In genomic region chr4:112075129-112075753, GRCh38 we compare ENCODE assay signal across 8 cellular contexts.
DNase-seq lines count a peak whose midpoint lies in the region; ATAC-seq and TF ChIP-seq lines count a peak whose summit lies in the region.

No MANE protein-coding gene starts in this region.

- H3K4me1 Mint-ChIP-seq in MCF 10A (ENCODE audit: insufficient read depth, unreplicated experiment) = no peaks in the 10 kb centered on the region

- BruUV-seq in MCF 10A (replicated peaks; lab: Mats Ljungman, UMichigan) = no TSS peak

- H3K9me3 ChIP-seq in right lobe of liver = no peaks in the 10 kb centered on the region

- DNase-seq in DMS153 treated with DMSO at 0.1 percent for 48 hours (lab: John Stamatoyannopoulos, UW; ENCODE audit: unreplicated experiment) (peak; percentile 17), DMS153 (lab: John Stamatoyannopoulos, UW) (no peak), OCI-M2 (lab: John Stamatoyannopoulos, UW; ENCODE audit: unreplicated experiment) (peak; percentile 1), MCF 10A (ENCODE audit: unreplicated experiment) (peak; percentile 73), right lobe of liver (no peak)

- H3K4me3 Mint-ChIP-seq in MCF 10A (ENCODE audit: unreplicated experiment) = no peak overlapping the region

- CTCF ChIA-PET in MCF 10A (lab: Yijun Ruan, JAX) = interaction anchor here (0.7 to 1.4 kb wide), 4 partner anchors 115 to 529 kb away, joined by 3 to 4 read pairs (median 4); no protein-coding TSS in a partner anchor

- H3K27ac Mint-ChIP-seq in MCF 10A (ENCODE audit: low read depth, unreplicated experiment) = no peak overlapping the region

- no peaks in the 10 kb centered on the region for H3K27me3 Mint-ChIP-seq in MCF 10A (ENCODE audit: insufficient read depth, unreplicated experiment)

- no peaks in the 10 kb centered on the region for H3K4me1 ChIP-seq in right lobe of liver

- no peak for TF ChIP-seq POLR2A in right lobe of liver (IDR thresholded peaks at IDR 0.05)

- peak; percentile 76 for TF ChIP-seq CTCF in MCF 10A (IDR thresholded peaks at IDR 0.05; ENCODE audit: unreplicated experiment)
- peak; percentile 70 to 81 (median 76) for TF ChIP-seq CTCF in right lobe of liver (IDR thresholded peaks at IDR 0.05)

- no peaks in the 10 kb centered on the region for H3K27me3 ChIP-seq in right lobe of liver

- no peaks in the 10 kb centered on the region for H3K9me3 Mint-ChIP-seq in MCF 10A (ENCODE audit: unreplicated experiment)

- peak; percentile 88 for ATAC-seq in GM19395 (IDR thresholded peaks at IDR 0.05; ENCODE audit: unreplicated experiment)
- peak; percentile 77 for ATAC-seq in HG03520 (IDR thresholded peaks at IDR 0.05; ENCODE audit: unreplicated experiment)
- peak; percentile 86 to 96 (median 90) for ATAC-seq in right lobe of liver
- ATAC-seq in GM21737 (IDR thresholded peaks at IDR 0.05; ENCODE audit: unreplicated experiment) = no peak

- POLR2A ChIA-PET in MCF 10A (lab: Yijun Ruan, JAX) = no interaction called here

- WGBS in right lobe of liver (ENCODE audit: insufficient coverage, low coverage, low lambda C conversion rate, missing lambda C conversion rate) = 41% methylated on average over 4 of the region's 4 CpGs

- intact Hi-C loops in MCF 10A (cut with micrococcal nuclease) = loop anchor here (1.0 kb wide), 2 partner anchors 160 to 529 kb away; no protein-coding TSS in a partner anchor
- intact Hi-C loops in right lobe of liver (cut with DNase I) = no loop called here

- no peak overlapping the region for H3K4me3 ChIP-seq in right lobe of liver

- no peaks in the 10 kb centered on the region for H3K36me3 ChIP-seq in right lobe of liver

- no peak overlapping the region for H3K27ac ChIP-seq in right lobe of liver

- no peaks in the 10 kb centered on the region for H3K36me3 Mint-ChIP-seq in MCF 10A (ENCODE audit: insufficient read depth, unreplicated experiment)

Comparison
In these comparisons a context has a peak if more than half of its experiments do, and no peak if none do; other contexts are left out.
1. DNase-seq: peak in DMS153 treated with DMSO at 0.1 percent for 48 hours (single experiment), OCI-M2 (single experiment) and MCF 10A (single experiment); none in DMS153 (single experiment) and right lobe of liver (0 of 3).